In the genomic region with DNA sequence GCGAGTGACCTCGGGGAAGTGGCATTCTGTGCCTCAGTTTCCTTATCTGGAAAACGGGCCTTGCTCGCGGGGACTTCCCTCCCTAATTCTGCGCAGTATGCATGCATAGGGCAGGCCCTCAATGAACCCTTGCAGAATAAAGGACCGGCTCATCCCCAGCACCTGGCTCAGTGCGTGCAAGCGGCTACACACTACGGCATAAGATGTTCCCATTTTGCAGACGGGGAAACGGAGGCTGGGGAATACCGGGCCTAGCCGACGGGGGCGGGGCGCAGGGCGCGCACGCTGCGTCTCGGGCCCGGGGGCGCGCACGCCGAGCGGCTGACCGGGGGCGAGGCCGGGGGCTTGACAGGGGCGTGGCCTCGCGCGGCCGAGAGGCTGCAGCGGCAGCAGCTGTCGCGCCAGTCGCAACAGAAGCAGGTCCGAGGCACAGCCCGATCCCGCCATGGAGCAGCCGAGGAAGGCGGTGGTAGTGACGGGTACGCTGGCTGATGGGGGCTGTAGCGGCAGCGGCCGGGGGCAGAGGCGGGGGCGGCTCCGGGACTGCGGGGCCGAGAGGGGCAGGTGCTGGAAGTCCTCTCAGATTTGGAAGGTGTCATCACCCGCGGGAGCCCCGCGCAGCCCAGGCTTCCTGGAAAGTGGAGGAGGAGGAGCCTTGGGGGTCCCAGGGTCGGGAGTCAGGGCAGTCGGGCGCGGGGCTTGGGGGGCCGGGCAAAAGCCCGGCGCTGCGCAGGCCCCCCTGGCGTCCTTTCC, we compare ENCODE assay signal across 1 cellular context.
TF ChIP-seq lines count a peak whose summit lies in the region.

PGPEP1 (plus strand) TSS at position 362 of the 753 bp plus-strand sequence; CDS start at position 446, 84 bp downstream.

TF ChIP-seq in K562, 482 proteins besides CTCF, POLR2A, EP300 and RAD21 (continued from another document and continues in another):
- TF ChIP-seq NR2C1 (IDR thresholded peaks at IDR 0.05) = no peak
- no peak for TF ChIP-seq NR2C1 (tag; IDR thresholded peaks at IDR 0.05)
- no peak; the same call in 1 of the 2 replicates for TF ChIP-seq ZNF609 (CRISPR knock-in tag; IDR thresholded peaks at IDR 0.05; ENCODE audit: borderline replicate concordance)
- 0 out of 2 replicates have a peak, but pooled peaks have one; percentile 6 for TF ChIP-seq TOE1 (IDR thresholded peaks at IDR 0.05; ENCODE audit: borderline replicate concordance)
- TF ChIP-seq TOE1 (CRISPR knock-in tag; IDR thresholded peaks at IDR 0.05; ENCODE audit: borderline replicate concordance, low read depth) = no peak
- TF ChIP-seq HNRNPLL (IDR thresholded peaks at IDR 0.05; ENCODE audit: low read depth, low read length, poor library complexity, severe bottlenecking) = peak; percentile 30
- TF ChIP-seq, protein P1, sequence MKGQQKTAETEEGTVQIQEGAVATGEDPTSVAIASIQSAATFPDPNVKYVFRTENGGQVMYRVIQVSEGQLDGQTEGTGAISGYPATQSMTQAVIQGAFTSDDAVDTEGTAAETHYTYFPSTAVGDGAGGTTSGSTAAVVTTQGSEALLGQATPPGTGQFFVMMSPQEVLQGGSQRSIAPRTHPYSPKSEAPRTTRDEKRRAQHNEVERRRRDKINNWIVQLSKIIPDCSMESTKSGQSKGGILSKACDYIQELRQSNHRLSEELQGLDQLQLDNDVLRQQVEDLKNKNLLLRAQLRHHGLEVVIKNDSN (CRISPR knock-in tag; IDR thresholded peaks at IDR 0.05) = no peak
- peak; percentile 29; the same call in 1 of the 2 replicates for TF ChIP-seq TEAD4 (IDR thresholded peaks at IDR 0.05; ENCODE audit: low read length)
- no peak for TF ChIP-seq TEAD4 (CRISPR knock-in tag; IDR thresholded peaks at IDR 0.05; ENCODE audit: borderline replicate concordance)
- TF ChIP-seq, protein P2, sequence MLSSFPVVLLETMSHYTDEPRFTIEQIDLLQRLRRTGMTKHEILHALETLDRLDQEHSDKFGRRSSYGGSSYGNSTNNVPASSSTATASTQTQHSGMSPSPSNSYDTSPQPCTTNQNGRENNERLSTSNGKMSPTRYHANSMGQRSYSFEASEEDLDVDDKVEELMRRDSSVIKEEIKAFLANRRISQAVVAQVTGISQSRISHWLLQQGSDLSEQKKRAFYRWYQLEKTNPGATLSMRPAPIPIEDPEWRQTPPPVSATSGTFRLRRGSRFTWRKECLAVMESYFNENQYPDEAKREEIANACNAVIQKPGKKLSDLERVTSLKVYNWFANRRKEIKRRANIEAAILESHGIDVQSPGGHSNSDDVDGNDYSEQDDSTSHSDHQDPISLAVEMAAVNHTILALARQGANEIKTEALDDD (IDR thresholded peaks at IDR 0.05) = no peak
- no peak for TF ChIP-seq ZFPM2 (CRISPR knock-in tag; IDR thresholded peaks at IDR 0.05)
- TF ChIP-seq CBX1 (IDR thresholded peaks at IDR 0.05; ENCODE audit: low read depth) = peak; percentile 98
- TF ChIP-seq CHCHD3 (CRISPR knock-in tag; IDR thresholded peaks at IDR 0.05) = no peak
- TF ChIP-seq ZFX (CRISPR knock-in tag; IDR thresholded peaks at IDR 0.05) = peak; percentile 67
- TF ChIP-seq, protein P3, sequence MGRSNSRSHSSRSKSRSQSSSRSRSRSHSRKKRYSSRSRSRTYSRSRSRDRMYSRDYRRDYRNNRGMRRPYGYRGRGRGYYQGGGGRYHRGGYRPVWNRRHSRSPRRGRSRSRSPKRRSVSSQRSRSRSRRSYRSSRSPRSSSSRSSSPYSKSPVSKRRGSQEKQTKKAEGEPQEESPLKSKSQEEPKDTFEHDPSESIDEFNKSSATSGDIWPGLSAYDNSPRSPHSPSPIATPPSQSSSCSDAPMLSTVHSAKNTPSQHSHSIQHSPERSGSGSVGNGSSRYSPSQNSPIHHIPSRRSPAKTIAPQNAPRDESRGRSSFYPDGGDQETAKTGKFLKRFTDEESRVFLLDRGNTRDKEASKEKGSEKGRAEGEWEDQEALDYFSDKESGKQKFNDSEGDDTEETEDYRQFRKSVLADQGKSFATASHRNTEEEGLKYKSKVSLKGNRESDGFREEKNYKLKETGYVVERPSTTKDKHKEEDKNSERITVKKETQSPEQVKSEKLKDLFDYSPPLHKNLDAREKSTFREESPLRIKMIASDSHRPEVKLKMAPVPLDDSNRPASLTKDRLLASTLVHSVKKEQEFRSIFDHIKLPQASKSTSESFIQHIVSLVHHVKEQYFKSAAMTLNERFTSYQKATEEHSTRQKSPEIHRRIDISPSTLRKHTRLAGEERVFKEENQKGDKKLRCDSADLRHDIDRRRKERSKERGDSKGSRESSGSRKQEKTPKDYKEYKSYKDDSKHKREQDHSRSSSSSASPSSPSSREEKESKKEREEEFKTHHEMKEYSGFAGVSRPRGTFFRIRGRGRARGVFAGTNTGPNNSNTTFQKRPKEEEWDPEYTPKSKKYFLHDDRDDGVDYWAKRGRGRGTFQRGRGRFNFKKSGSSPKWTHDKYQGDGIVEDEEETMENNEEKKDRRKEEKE (IDR thresholded peaks at IDR 0.05; ENCODE audit: borderline replicate concordance in 1 of 2, control insufficient read depth in 1 of 2, low read depth in 2 of 2, low read length in 1 of 2) = no peak
- TF ChIP-seq ILF3 (IDR thresholded peaks at IDR 0.05; ENCODE audit: borderline replicate concordance) = no peak
- TF ChIP-seq, protein P4, sequence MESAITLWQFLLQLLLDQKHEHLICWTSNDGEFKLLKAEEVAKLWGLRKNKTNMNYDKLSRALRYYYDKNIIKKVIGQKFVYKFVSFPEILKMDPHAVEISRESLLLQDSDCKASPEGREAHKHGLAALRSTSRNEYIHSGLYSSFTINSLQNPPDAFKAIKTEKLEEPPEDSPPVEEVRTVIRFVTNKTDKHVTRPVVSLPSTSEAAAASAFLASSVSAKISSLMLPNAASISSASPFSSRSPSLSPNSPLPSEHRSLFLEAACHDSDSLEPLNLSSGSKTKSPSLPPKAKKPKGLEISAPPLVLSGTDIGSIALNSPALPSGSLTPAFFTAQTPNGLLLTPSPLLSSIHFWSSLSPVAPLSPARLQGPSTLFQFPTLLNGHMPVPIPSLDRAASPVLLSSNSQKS (CRISPR knock-in tag; IDR thresholded peaks at IDR 0.05) = no peak
- no peak for TF ChIP-seq FUS (optimal IDR thresholded peaks at IDR 0.05; ENCODE audit: low read depth, low read length)
- TF ChIP-seq, protein P5, sequence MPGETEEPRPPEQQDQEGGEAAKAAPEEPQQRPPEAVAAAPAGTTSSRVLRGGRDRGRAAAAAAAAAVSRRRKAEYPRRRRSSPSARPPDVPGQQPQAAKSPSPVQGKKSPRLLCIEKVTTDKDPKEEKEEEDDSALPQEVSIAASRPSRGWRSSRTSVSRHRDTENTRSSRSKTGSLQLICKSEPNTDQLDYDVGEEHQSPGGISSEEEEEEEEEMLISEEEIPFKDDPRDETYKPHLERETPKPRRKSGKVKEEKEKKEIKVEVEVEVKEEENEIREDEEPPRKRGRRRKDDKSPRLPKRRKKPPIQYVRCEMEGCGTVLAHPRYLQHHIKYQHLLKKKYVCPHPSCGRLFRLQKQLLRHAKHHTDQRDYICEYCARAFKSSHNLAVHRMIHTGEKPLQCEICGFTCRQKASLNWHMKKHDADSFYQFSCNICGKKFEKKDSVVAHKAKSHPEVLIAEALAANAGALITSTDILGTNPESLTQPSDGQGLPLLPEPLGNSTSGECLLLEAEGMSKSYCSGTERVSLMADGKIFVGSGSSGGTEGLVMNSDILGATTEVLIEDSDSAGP (CRISPR knock-in tag; IDR thresholded peaks at IDR 0.05) = no peak
- no peak for TF ChIP-seq NCOR1 (IDR thresholded peaks at IDR 0.05)
- TF ChIP-seq ZNF197 (CRISPR knock-in tag; IDR thresholded peaks at IDR 0.05; ENCODE audit: low read depth) = 0 out of 2 replicates have a peak, but pooled peaks have one; percentile 40
- TF ChIP-seq ZBTB7A (IDR thresholded peaks at IDR 0.05; ENCODE audit: borderline replicate concordance, control insufficient read depth, low read depth, low read length) = peak; percentile 89; the same call in 1 of the 2 replicates
- TF ChIP-seq TAL1 (IDR thresholded peaks at IDR 0.05) = no peak
- TF ChIP-seq ZNF324 (CRISPR knock-in tag; IDR thresholded peaks at IDR 0.05) = no peak
- no peak; the same call in 1 of the 2 replicates for TF ChIP-seq GATAD2B (IDR thresholded peaks at IDR 0.05; ENCODE audit: borderline replicate concordance)
- TF ChIP-seq ZNF431 (CRISPR knock-in tag; IDR thresholded peaks at IDR 0.05) = no peak
- TF ChIP-seq ZNF24 (IDR thresholded peaks at IDR 0.05) = peak; percentile 69; the same call in 1 of the 2 replicates
- TF ChIP-seq ADNP (tag; IDR thresholded peaks at IDR 0.05) = peak; percentile 99
- TF ChIP-seq NR4A1 (CRISPR knock-in tag; IDR thresholded peaks at IDR 0.05) = no peak
- peak; percentile 46; the same call in 1 of the 2 replicates for TF ChIP-seq NR4A1 (tag; IDR thresholded peaks at IDR 0.05)
- no peak; the same call in 1 of the 2 replicates for TF ChIP-seq GABPB1 (CRISPR knock-in tag; IDR thresholded peaks at IDR 0.05)
- no peak for TF ChIP-seq ZHX1 (conservative IDR thresholded peaks at IDR 0.05; ENCODE audit: low read length)
- peak; percentile 36; the same call in 1 of the 2 replicates for TF ChIP-seq ATF7 (IDR thresholded peaks at IDR 0.05)
- TF ChIP-seq THRAP3 (IDR thresholded peaks at IDR 0.05; ENCODE audit: borderline replicate concordance) = no peak
- no peak for TF ChIP-seq IFI16 (CRISPR knock-in tag; IDR thresholded peaks at IDR 0.05)
